In the genomic region with DNA sequence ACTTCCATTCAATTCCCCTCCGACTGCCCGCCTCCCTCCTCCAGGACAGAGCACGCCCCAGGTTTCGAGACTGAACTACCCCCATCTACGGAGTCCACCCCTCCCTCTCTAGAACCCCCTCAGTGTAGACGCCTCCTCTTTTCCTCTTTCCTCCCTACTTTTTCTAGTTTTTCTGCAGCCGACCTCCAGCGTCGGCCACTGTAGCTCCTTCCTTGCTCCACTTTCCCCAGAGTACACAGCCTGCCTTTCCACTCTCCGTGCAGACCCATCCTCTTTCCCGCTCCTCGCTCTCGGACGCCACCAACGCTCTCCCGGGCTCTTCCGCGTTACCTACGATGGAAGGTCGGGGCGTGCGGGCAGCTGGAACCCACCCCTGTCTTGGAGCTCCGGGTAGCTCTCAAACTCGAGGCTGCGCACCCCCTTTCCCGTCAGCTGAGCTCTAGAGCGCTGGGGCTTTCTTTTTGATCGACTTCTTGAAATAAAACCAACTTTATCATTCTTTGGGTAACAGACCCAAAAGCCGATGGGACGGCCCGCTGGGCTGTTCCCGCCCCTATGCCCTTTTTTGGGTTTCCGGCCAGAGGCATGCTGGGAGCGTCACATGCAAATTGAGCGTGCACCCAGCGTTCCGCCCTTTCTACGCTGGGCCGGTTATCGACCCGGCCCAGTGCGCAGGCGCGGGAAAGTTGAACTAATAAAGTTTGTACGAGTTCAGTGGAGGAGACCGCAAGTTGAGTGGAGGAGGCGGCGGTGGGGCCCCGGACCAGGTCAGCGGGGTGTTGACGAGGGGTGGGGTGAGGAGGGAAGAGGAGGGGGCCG, we compare ENCODE assay signal across 1 cellular context.
TF ChIP-seq lines count a peak whose summit lies in the region.

A gene with protein sequence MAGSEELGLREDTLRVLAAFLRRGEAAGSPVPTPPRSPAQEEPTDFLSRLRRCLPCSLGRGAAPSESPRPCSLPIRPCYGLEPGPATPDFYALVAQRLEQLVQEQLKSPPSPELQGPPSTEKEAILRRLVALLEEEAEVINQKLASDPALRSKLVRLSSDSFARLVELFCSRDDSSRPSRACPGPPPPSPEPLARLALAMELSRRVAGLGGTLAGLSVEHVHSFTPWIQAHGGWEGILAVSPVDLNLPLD (plus strand): TSS at position 633 of the 819 bp plus-strand sequence. CDS start 760 bp downstream, outside the sequence.
IRF3 (minus strand) TSS at position 557 of the 819 bp plus-strand sequence. CDS start 1,019 bp downstream, outside the sequence.

TF ChIP-seq in HepG2, 621 proteins besides CTCF, POLR2A, EP300 and RAD21 (continued from another document and continues in another):
- TF ChIP-seq ZNF609 (CRISPR knock-in tag; IDR thresholded peaks at IDR 0.05; ENCODE audit: borderline replicate concordance) (0 out of 2 replicates have a peak, but pooled peaks have one; percentile 34), ZNF501 (CRISPR knock-in tag; IDR thresholded peaks at IDR 0.05) (peak; percentile 60), ONECUT2 (CRISPR knock-in tag; IDR thresholded peaks at IDR 0.05) (peak; percentile 100), SP4 (CRISPR knock-in tag; IDR thresholded peaks at IDR 0.05) (peak; percentile 80), ZEB1 (IDR thresholded peaks at IDR 0.05; ENCODE audit: insufficient replicate concordance, low read depth) (peak; percentile 14), SPEN (CRISPR knock-in tag; IDR thresholded peaks at IDR 0.05; ENCODE audit: low read depth) (peak; percentile 79), ESRRA (CRISPR knock-in tag; IDR thresholded peaks at IDR 0.05; ENCODE audit: low read depth) (no peak), ZFX (CRISPR knock-in tag; IDR thresholded peaks at IDR 0.05; ENCODE audit: low read depth) (peak; percentile 68), KLF16 (CRISPR knock-in tag; IDR thresholded peaks at IDR 0.05) (no peak), ZNF503 (CRISPR knock-in tag; IDR thresholded peaks at IDR 0.05) (peak; percentile 43; the same call in 1 of the 2 replicates), ZBTB38 (CRISPR knock-in tag; IDR thresholded peaks at IDR 0.05) (no peak), ZMYM2 (CRISPR knock-in tag; IDR thresholded peaks at IDR 0.05) (no peak), ZNF569 (CRISPR knock-in tag; IDR thresholded peaks at IDR 0.05; ENCODE audit: borderline replicate concordance) (no peak), GABPA (IDR thresholded peaks at IDR 0.05; ENCODE audit: low read depth, low read length) (no peak), GABPA (CRISPR knock-in tag; IDR thresholded peaks at IDR 0.05; ENCODE audit: low read depth) (peak; percentile 69), ZNF598 (CRISPR knock-in tag; IDR thresholded peaks at IDR 0.05; ENCODE audit: borderline replicate concordance) (no peak), CBX5 (CRISPR knock-in tag; IDR thresholded peaks at IDR 0.05; ENCODE audit: borderline replicate concordance) (peak; percentile 15; the same call in 1 of the 2 replicates), SRSF1 (optimal IDR thresholded peaks at IDR 0.05; ENCODE audit: low read depth, low read length) (peak; percentile 54), CSRNP2 (CRISPR knock-in tag; conservative IDR thresholded peaks at IDR 0.05; ENCODE audit: low read depth) (no peak), ELK4 (CRISPR knock-in tag; IDR thresholded peaks at IDR 0.05; ENCODE audit: borderline replicate concordance) (peak; percentile 99; the same call in 1 of the 2 replicates), PHB2 (IDR thresholded peaks at IDR 0.05; ENCODE audit: partially characterized antibody) (no peak), ZNF225 (CRISPR knock-in tag; IDR thresholded peaks at IDR 0.05) (no peak), MXI1 (IDR thresholded peaks at IDR 0.05; ENCODE audit: borderline replicate concordance, low read depth, low read length) (peak; percentile 71; the same call in 1 of the 3 replicates), NR0B2 (CRISPR knock-in tag; IDR thresholded peaks at IDR 0.05) (no peak), ERF (CRISPR knock-in tag; IDR thresholded peaks at IDR 0.05) (peak; percentile 34; the same call in 1 of the 2 replicates), ZNF3 (CRISPR knock-in tag; IDR thresholded peaks at IDR 0.05) (0 out of 2 replicates have a peak, but pooled peaks have one; percentile 39), STAT6 (CRISPR knock-in tag; IDR thresholded peaks at IDR 0.05; ENCODE audit: borderline replicate concordance) (0 out of 2 replicates have a peak, but pooled peaks have one; percentile 23), SUZ12 (IDR thresholded peaks at IDR 0.05; ENCODE audit: low read depth, low read length) (peak; percentile 54), GTF2F1 (IDR thresholded peaks at IDR 0.05; ENCODE audit: low read length) (no peak), NR1H2 (CRISPR knock-in tag; IDR thresholded peaks at IDR 0.05; ENCODE audit: borderline replicate concordance, low read depth) (no peak), ISL2 (CRISPR knock-in tag; IDR thresholded peaks at IDR 0.05) (0 out of 2 replicates have a peak, but pooled peaks have one; percentile 34), PHF21A (CRISPR knock-in tag; IDR thresholded peaks at IDR 0.05) (peak; percentile 66), ZNF703 (CRISPR knock-in tag; IDR thresholded peaks at IDR 0.05; ENCODE audit: borderline replicate concordance) (no peak), JARID2 (CRISPR knock-in tag; IDR thresholded peaks at IDR 0.05; ENCODE audit: insufficient replicate concordance) (no peak)
- TF ChIP-seq, protein P1, sequence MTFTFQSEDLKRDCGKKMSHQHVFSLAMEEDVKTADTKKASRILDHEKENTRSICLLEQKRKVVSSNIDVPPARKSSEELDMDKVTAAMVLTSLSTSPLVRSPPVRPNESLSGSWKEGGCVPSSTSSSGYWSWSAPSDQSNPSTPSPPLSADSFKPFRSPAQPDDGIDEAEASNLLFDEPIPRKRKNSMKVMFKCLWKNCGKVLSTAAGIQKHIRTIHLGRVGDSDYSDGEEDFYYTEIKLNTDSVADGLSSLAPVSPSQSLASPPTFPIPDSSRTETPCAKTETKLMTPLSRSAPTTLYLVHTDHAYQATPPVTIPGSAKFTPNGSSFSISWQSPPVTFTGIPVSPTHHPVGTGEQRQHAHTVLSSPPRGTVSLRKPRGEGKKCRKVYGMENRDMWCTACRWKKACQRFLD (CRISPR knock-in tag; IDR thresholded peaks at IDR 0.05; ENCODE audit: borderline replicate concordance): peak; percentile 78; the same call in 1 of the 2 replicates
- TF ChIP-seq, protein P2, sequence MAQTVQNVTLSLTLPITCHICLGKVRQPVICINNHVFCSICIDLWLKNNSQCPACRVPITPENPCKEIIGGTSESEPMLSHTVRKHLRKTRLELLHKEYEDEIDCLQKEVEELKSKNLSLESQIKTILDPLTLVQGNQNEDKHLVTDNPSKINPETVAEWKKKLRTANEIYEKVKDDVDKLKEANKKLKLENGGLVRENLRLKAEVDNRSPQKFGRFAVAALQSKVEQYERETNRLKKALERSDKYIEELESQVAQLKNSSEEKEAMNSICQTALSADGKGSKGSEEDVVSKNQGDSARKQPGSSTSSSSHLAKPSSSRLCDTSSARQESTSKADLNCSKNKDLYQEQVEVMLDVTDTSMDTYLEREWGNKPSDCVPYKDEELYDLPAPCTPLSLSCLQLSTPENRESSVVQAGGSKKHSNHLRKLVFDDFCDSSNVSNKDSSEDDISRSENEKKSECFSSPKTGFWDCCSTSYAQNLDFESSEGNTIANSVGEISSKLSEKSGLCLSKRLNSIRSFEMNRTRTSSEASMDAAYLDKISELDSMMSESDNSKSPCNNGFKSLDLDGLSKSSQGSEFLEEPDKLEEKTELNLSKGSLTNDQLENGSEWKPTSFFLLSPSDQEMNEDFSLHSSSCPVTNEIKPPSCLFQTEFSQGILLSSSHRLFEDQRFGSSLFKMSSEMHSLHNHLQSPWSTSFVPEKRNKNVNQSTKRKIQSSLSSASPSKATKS (CRISPR knock-in tag; IDR thresholded peaks at IDR 0.05): no peak
- TF ChIP-seq, protein P3, sequence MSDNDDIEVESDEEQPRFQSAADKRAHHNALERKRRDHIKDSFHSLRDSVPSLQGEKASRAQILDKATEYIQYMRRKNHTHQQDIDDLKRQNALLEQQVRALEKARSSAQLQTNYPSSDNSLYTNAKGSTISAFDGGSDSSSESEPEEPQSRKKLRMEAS (IDR thresholded peaks at IDR 0.05): peak; percentile 43; the same call in 1 of the 2 replicates
